ENCODE assay signal across 21 cellular contexts in genomic region chr1:26949926-26950319, GRCh38. TPM values are rescaled to one million over a fixed set of nuclear protein-coding genes. Genes with fewer than 3 reads are reported as not detected.
A peak's percentile ranks its signal among the peaks of the same experiment; 100 is the strongest.
DNase-seq lines count a peak whose midpoint lies in the region; ATAC-seq, FAIRE-seq and TF ChIP-seq lines count a peak whose summit lies in the region.
"Had no signal": no experiment of that assay in that cellular context is flagged by ENCODE, and none has a peak within 500 bp of the region (broad histone marks: within the 10 kb centered on the region; RNA-seq: fewer than 3 reads in every experiment).

No MANE protein-coding gene starts in this region.

- intact Hi-C loops in Calu3 (cut with micrococcal nuclease; ENCODE audit: unreplicated experiment) = no loop called here
- intact Hi-C loops in mucosa of descending colon (cut with DNase I, micrococcal nuclease) = no loop called here
- intact Hi-C loops in Caco-2 (cut with micrococcal nuclease; ENCODE audit: unreplicated experiment) = no loop called here

- POLR2A ChIA-PET in Caco-2 (lab: Charles Lee) = interaction anchor here (0.5 kb wide), 1 partner anchor 123 kb away, joined by 3 read pairs; no protein-coding TSS in a partner anchor

- H3K4me1 ChIP-seq in mucosa of descending colon (ENCODE audit: low read depth) = peaks cover 8% of the 10 kb centered on the region
- 0 out of 2 replicates have a peak, but pooled peaks cover 3% of the 10 kb centered on the region for H3K4me1 ChIP-seq in Caco-2

- H3K4me3 ChIP-seq in bronchial epithelial cell (ENCODE audit: low read depth, low read length) (no peak overlapping the region), mucosa of descending colon (no peak overlapping the region), Caco-2 (ENCODE audit: low read depth, low read length) (no peak overlapping the region)
- H3K4me3 ChIP-seq: cardiac muscle cell, esophagus muscularis mucosa, ovary had no signal

- no peak for FAIRE-seq in bronchial epithelial cell (lab: Jason Lieb, UNC)

- peak; percentile 6 for ATAC-seq in mucosa of descending colon
- ATAC-seq: naive thymus-derived CD8-positive, alpha-beta T cell; WTC11 had no signal

- BruUV-seq in Calu3 (replicated peaks; lab: Mats Ljungman, UMichigan) (no TSS peak), Caco-2 (replicated peaks; lab: Mats Ljungman, UMichigan) (no TSS peak)

- H3K27ac Mint-ChIP-seq in Calu3 (ENCODE audit: unreplicated experiment) (peak overlapping the region; percentile 60), Caco-2 (ENCODE audit: unreplicated experiment) (no peak overlapping the region)
- H3K27ac Mint-ChIP-seq: memory B cell had no signal

- no peak for DNase-seq in Calu3
- peak; percentile 60 for DNase-seq in HT1080 (ENCODE audit: low read depth)
- peak; percentile 26 for DNase-seq in bronchial epithelial cell (ENCODE audit: low read depth)
- DNase-seq in mucosa of descending colon = peak in 1 of 3 donors; percentile 34
- no peak for DNase-seq in SHP77 (lab: John Stamatoyannopoulos, UW)
- DNase-seq in NCI-H446 treated with DMSO at 0.1 percent for 48 hours (lab: John Stamatoyannopoulos, UW) = no peak
- DNase-seq in activated CD4-positive, alpha-beta T cell treated with anti-CD3 and anti-CD28 coated beads, Interleukin-2, amount 50 U/mL, for 4 hours = no peak
- DNase-seq in Caco-2 = no peak
- DNase-seq: activated CD4-positive, alpha-beta T cell treated with anti-CD3 and anti-CD28 coated beads, Interleukin-2, amount 50 U/mL, for 48 hours; MM.1S; naive thymus-derived CD8-positive, alpha-beta T cell; NCI-H1436 treated with DMSO at 0.1 percent for 48 hours; NCI-H2171; ovary had no signal

- no peaks in the 10 kb centered on the region for H3K9me3 Mint-ChIP-seq in Calu3 (ENCODE audit: low read depth, unreplicated experiment)
- no peaks in the 10 kb centered on the region for H3K9me3 Mint-ChIP-seq in Caco-2 (ENCODE audit: unreplicated experiment)
- H3K9me3 Mint-ChIP-seq: memory B cell; naive thymus-derived CD8-positive, alpha-beta T cell; type B pancreatic cell; WTC11 had no signal

- H3K9me3 ChIP-seq in mucosa of descending colon = no peaks in the 10 kb centered on the region
- H3K9me3 ChIP-seq in Caco-2 = no peaks in the 10 kb centered on the region
- H3K9me3 ChIP-seq: esophagus muscularis mucosa, ovary had no signal

- H3K27me3 ChIP-seq in bronchial epithelial cell (ENCODE audit: control insufficient read depth, insufficient read depth, low read length) (no peaks in the 10 kb centered on the region), Caco-2 (replicated peaks; ENCODE audit: control insufficient read depth, insufficient read depth, low read length) (no peaks in the 10 kb centered on the region)
- H3K27me3 ChIP-seq: cardiac muscle cell, ovary had no signal

- H3K27me3 Mint-ChIP-seq in Calu3 (ENCODE audit: unreplicated experiment) (no peaks in the 10 kb centered on the region), Caco-2 (ENCODE audit: insufficient read depth, unreplicated experiment) (no peaks in the 10 kb centered on the region)
- H3K27me3 Mint-ChIP-seq: memory B cell, type B pancreatic cell had no signal

- H3K36me3 Mint-ChIP-seq in Calu3 (ENCODE audit: insufficient read depth, unreplicated experiment) (peaks cover 65% of the 10 kb centered on the region), Caco-2 (ENCODE audit: insufficient read depth, unreplicated experiment) (peaks cover 56% of the 10 kb centered on the region)

- CTCF ChIA-PET in Calu3 (lab: Charles Lee) (no interaction called here), Caco-2 (lab: Charles Lee) (no interaction called here)

- H3K36me3 ChIP-seq in bronchial epithelial cell (ENCODE audit: control insufficient read depth, insufficient read depth, low read length) (peaks cover 29% of the 10 kb centered on the region), mucosa of descending colon (ENCODE audit: low read depth) (no peaks in the 10 kb centered on the region), Caco-2 (ENCODE audit: control insufficient read depth, insufficient read depth, low read length) (peaks cover 1% of the 10 kb centered on the region; the same call in 1 of the 2 replicates)
- H3K36me3 ChIP-seq: ovary had no signal

- no peak for TF ChIP-seq CTCF in Calu3 (IDR thresholded peaks at IDR 0.05; ENCODE audit: unreplicated experiment)
- no peak for TF ChIP-seq CTCF in bronchial epithelial cell (IDR thresholded peaks at IDR 0.05; ENCODE audit: insufficient read depth, low read length, severe bottlenecking)
- TF ChIP-seq CTCF in mucosa of descending colon (IDR thresholded peaks at IDR 0.05) = no peak
- TF ChIP-seq CTCF in Caco-2 (IDR thresholded peaks at IDR 0.05; ENCODE audit: insufficient read depth in 1 of 2, low read depth in 1 of 2, low read length in 1 of 2, severe bottlenecking in 1 of 2, unreplicated experiment in 1 of 2) = no peak

- no peak overlapping the region for H3K4me3 Mint-ChIP-seq in Calu3 (ENCODE audit: low read depth, unreplicated experiment)
- H3K4me3 Mint-ChIP-seq in Caco-2 (ENCODE audit: unreplicated experiment) = no peak overlapping the region
- H3K4me3 Mint-ChIP-seq: memory B cell; naive thymus-derived CD8-positive, alpha-beta T cell; type B pancreatic cell; WTC11 had no signal

- H3K4me1 Mint-ChIP-seq in Calu3 (ENCODE audit: low read depth, unreplicated experiment) (no peaks in the 10 kb centered on the region), Caco-2 (ENCODE audit: low read depth, unreplicated experiment) (peaks cover 7% of the 10 kb centered on the region)
- H3K4me1 Mint-ChIP-seq: WTC11 had no signal

RNA-seq across cellular contexts. Expression of gene KDF1, which starts 10.3 kb away (rescaled TPM):
- total RNA-seq in Calu3 (2022) (18.9 and 19.4 TPM in 2 replicates), bronchial epithelial cell (13.2 and 14.7 TPM in 2 replicates), mucosa of descending colon (10 to 100 TPM; 10.1 to 27.0 (median 20.4) TPM), Caco-2 (2022) (13.5 and 14.1 TPM in 2 replicates)
- not detected in 2 replicates for total RNA-seq in HT1080 (2014; rRNA removed; shearing (Covaris generic))
- not detected in 2 replicates for polyA plus RNA-seq in HT1080 (2015; cell fraction: cytosol; rRNA removed)
- polyA plus RNA-seq in HT1080 (2015; cell fraction: nucleus; rRNA removed) = not detected in 2 replicates
- total RNA-seq: T-helper 2 cell treated with Interferon-gamma antibody and Interleukin-4, amounts not matched to agents 100 ng/mL and 5 ng/mL, for 36 hours had no signal

RNA-seq across cellular contexts. Expression of gene NUDC, which starts 28.4 kb away (rescaled TPM):
- total RNA-seq in Calu3 (2022) = 101 and 121 TPM in 2 replicates
- 142 and 182 TPM in 2 replicates for total RNA-seq in HT1080 (2014; rRNA removed; shearing (Covaris generic))
- 156 and 165 TPM in 2 replicates for polyA plus RNA-seq in HT1080 (2015; cell fraction: cytosol; rRNA removed)
- polyA plus RNA-seq in HT1080 (2015; cell fraction: nucleus; rRNA removed) = 110 and 123 TPM in 2 replicates
- total RNA-seq in bronchial epithelial cell = 23.2 and 28.5 TPM in 2 replicates
- total RNA-seq in mucosa of descending colon = 10 to 100 TPM; 36.2 to 83.5 (median 43.1) TPM
- total RNA-seq in Caco-2 (2022) = 81.3 and 87.2 TPM in 2 replicates

RNA-seq across cellular contexts. Expression of gene NR0B2, which starts 36.1 kb away (rescaled TPM):
- 0.32 TPM in 1 of 2 replicates, not detected in the other for total RNA-seq in Calu3 (2022)
- not detected in 2 replicates for total RNA-seq in HT1080 (2014; rRNA removed; shearing (Covaris generic))
- not detected in 2 replicates for polyA plus RNA-seq in HT1080 (2015; cell fraction: cytosol; rRNA removed)
- polyA plus RNA-seq in HT1080 (2015; cell fraction: nucleus; rRNA removed) = not detected in 2 replicates
- total RNA-seq in bronchial epithelial cell = not detected in 2 replicates
- under 1 TPM in 2 of 3 donors, not detected in 1; 0.43 to 0.52 TPM for total RNA-seq in mucosa of descending colon
- total RNA-seq in Caco-2 (2022) = 0.34 TPM in 1 of 2 replicates, not detected in the other
- total RNA-seq: esophagus muscularis mucosa; kidney epithelial cell; naive thymus-derived CD8-positive, alpha-beta T cell; T-helper 2 cell treated with Interferon-gamma antibody and Interleukin-4, amounts not matched to agents 100 ng/mL and 5 ng/mL, for 36 hours; WTC11 had no signal

RNA-seq across cellular contexts. Expression of gene TRNP1, which starts 43.6 kb away (rescaled TPM):
- total RNA-seq in Calu3 (2022) = 195 and 277 TPM in 2 replicates
- total RNA-seq in HT1080 (2014; rRNA removed; shearing (Covaris generic)) = 15.2 and 18.9 TPM in 2 replicates
- polyA plus RNA-seq in HT1080 (2015; cell fraction: cytosol; rRNA removed) = 9.7 and 11.1 TPM in 2 replicates
- polyA plus RNA-seq in HT1080 (2015; cell fraction: nucleus; rRNA removed) = 7.5 TPM in 2 replicates
- total RNA-seq in bronchial epithelial cell = 11.1 and 15.3 TPM in 2 replicates
- 10 to 100 TPM in 1 of 3 donors, 1 to 10 TPM in 2; 1.0 to 16.8 (median 3.0) TPM for total RNA-seq in mucosa of descending colon
- total RNA-seq in Caco-2 (2022) = 23.3 and 23.6 TPM in 2 replicates
- total RNA-seq: naive thymus-derived CD8-positive, alpha-beta T cell had no signal
- polyA plus RNA-seq: naive thymus-derived CD8-positive, alpha-beta T cell had no signal

RNA-seq across cellular contexts. Expression of gene GPATCH3, which starts 49.7 kb away (rescaled TPM):
- 11.5 and 11.7 TPM in 2 replicates for total RNA-seq in Calu3 (2022)
- total RNA-seq in HT1080 (2014; rRNA removed; shearing (Covaris generic)) = 11.2 TPM in 2 replicates
- 7.6 and 8.5 TPM in 2 replicates for polyA plus RNA-seq in HT1080 (2015; cell fraction: cytosol; rRNA removed)
- 12.2 and 15.1 TPM in 2 replicates for polyA plus RNA-seq in HT1080 (2015; cell fraction: nucleus; rRNA removed)
- 7.6 and 11.8 TPM in 2 replicates for total RNA-seq in bronchial epithelial cell
- total RNA-seq in mucosa of descending colon = 10 to 100 TPM; 14.0 to 17.5 (median 14.5) TPM
- total RNA-seq in Caco-2 (2022) = 19.1 and 20.6 TPM in 2 replicates

Comparison
In these comparisons a context has a peak if more than half of its experiments do, and no peak if none do; other contexts are left out.
1. DNase-seq: peak in HT1080 (single experiment) and bronchial epithelial cell (single experiment); none in Calu3 (single experiment), SHP77 (0 of 2), NCI-H446 treated with DMSO at 0.1 percent for 48 hours (single experiment), activated CD4-positive, alpha-beta T cell treated with anti-CD3 and anti-CD28 coated beads, Interleukin-2, amount 50 U/mL, for 4 hours (0 of 2) and Caco-2 (0 of 2).
2. RNA of gene KDF1, which starts 10.3 kb away (total RNA-seq): 10.1 to 27.0 TPM in mucosa of descending colon, 18.9 to 19.4 TPM in Calu3, 13.5 to 14.1 TPM in Caco-2 and 13.2 to 14.7 TPM in bronchial epithelial cell; not detected in HT1080; every median in the first group is over 10 times any median in the second.